ENCODE assay signal across 1 cellular context in genomic region chr12:113965951-113966797, GRCh38.
TF ChIP-seq lines count a peak whose summit lies in the region.

RBM19 (minus strand) TSS chr12:113966325; CDS start chr12:113966227, 98 bp downstream.

TF ChIP-seq in K562, 482 proteins besides CTCF, POLR2A, EP300 and RAD21 (continued from another document and continues in another):
- TF ChIP-seq CUX1 (CRISPR knock-in tag; IDR thresholded peaks at IDR 0.05) (0 out of 2 replicates have a peak, but pooled peaks have one; percentile 48), ZNF436 (CRISPR knock-in tag; IDR thresholded peaks at IDR 0.05) (no peak), CEBPZ (IDR thresholded peaks at IDR 0.05; ENCODE audit: borderline replicate concordance, low read depth, low read length) (no peak), ATF7 (IDR thresholded peaks at IDR 0.05) (peak; percentile 80), PHF20 (IDR thresholded peaks at IDR 0.05; ENCODE audit: partially characterized antibody) (peak; percentile 99), ZBTB2 (IDR thresholded peaks at IDR 0.05) (peak; percentile 92), ZBTB43 (CRISPR knock-in tag; IDR thresholded peaks at IDR 0.05) (0 out of 2 replicates have a peak, but pooled peaks have one; percentile 45), SIN3B (IDR thresholded peaks at IDR 0.05; ENCODE audit: low read depth) (peak; percentile 100), GABPB1 (CRISPR knock-in tag; IDR thresholded peaks at IDR 0.05) (peak; percentile 81), XRCC4 (IDR thresholded peaks at IDR 0.05; ENCODE audit: extremely low read depth, insufficient read depth, insufficient read length) (no peak), CREB1 (IDR thresholded peaks at IDR 0.05) (peak; percentile 64), CREB1 (CRISPR knock-in tag; IDR thresholded peaks at IDR 0.05) (no peak; the same call in 1 of the 2 replicates), ZBTB7A (IDR thresholded peaks at IDR 0.05; ENCODE audit: borderline replicate concordance, control insufficient read depth, low read depth, low read length) (peak; percentile 68; the same call in 1 of the 2 replicates), DIDO1 (tag; IDR thresholded peaks at IDR 0.05; ENCODE audit: low read depth) (peak; percentile 91), BRF1 (IDR thresholded peaks at IDR 0.05; ENCODE audit: borderline replicate concordance, extremely low read depth, insufficient read length) (no peak), ARNT (IDR thresholded peaks at IDR 0.05) (0 out of 4 replicates have a peak, but pooled peaks of 1 of the 2 experiments have one; percentile 46), ZNF274 (IDR thresholded peaks at IDR 0.05; ENCODE audit: borderline replicate concordance, low read depth, low read length) (no peak), RB1 (IDR thresholded peaks at IDR 0.05; ENCODE audit: low read depth) (peak; percentile 63; the same call in 1 of the 2 replicates), PYGO2 (tag; IDR thresholded peaks at IDR 0.05) (no peak), PATZ1 (CRISPR knock-in tag; IDR thresholded peaks at IDR 0.05; ENCODE audit: borderline replicate concordance) (no peak), HDAC2 (IDR thresholded peaks at IDR 0.05) (peak; percentile 100), SNRNP70 (optimal IDR thresholded peaks at IDR 0.05; ENCODE audit: low read depth, low read length) (no peak), ZBTB1 (CRISPR knock-in tag; IDR thresholded peaks at IDR 0.05; ENCODE audit: borderline replicate concordance, low read depth) (no peak), OTX1 (CRISPR knock-in tag; IDR thresholded peaks at IDR 0.05) (no peak)
- TF ChIP-seq, protein P1, sequence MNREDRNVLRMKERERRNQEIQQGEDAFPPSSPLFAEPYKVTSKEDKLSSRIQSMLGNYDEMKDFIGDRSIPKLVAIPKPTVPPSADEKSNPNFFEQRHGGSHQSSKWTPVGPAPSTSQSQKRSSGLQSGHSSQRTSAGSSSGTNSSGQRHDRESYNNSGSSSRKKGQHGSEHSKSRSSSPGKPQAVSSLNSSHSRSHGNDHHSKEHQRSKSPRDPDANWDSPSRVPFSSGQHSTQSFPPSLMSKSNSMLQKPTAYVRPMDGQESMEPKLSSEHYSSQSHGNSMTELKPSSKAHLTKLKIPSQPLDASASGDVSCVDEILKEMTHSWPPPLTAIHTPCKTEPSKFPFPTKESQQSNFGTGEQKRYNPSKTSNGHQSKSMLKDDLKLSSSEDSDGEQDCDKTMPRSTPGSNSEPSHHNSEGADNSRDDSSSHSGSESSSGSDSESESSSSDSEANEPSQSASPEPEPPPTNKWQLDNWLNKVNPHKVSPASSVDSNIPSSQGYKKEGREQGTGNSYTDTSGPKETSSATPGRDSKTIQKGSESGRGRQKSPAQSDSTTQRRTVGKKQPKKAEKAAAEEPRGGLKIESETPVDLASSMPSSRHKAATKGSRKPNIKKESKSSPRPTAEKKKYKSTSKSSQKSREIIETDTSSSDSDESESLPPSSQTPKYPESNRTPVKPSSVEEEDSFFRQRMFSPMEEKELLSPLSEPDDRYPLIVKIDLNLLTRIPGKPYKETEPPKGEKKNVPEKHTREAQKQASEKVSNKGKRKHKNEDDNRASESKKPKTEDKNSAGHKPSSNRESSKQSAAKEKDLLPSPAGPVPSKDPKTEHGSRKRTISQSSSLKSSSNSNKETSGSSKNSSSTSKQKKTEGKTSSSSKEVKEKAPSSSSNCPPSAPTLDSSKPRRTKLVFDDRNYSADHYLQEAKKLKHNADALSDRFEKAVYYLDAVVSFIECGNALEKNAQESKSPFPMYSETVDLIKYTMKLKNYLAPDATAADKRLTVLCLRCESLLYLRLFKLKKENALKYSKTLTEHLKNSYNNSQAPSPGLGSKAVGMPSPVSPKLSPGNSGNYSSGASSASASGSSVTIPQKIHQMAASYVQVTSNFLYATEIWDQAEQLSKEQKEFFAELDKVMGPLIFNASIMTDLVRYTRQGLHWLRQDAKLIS (CRISPR knock-in tag; IDR thresholded peaks at IDR 0.05), result no peak
- TF ChIP-seq, protein P2, sequence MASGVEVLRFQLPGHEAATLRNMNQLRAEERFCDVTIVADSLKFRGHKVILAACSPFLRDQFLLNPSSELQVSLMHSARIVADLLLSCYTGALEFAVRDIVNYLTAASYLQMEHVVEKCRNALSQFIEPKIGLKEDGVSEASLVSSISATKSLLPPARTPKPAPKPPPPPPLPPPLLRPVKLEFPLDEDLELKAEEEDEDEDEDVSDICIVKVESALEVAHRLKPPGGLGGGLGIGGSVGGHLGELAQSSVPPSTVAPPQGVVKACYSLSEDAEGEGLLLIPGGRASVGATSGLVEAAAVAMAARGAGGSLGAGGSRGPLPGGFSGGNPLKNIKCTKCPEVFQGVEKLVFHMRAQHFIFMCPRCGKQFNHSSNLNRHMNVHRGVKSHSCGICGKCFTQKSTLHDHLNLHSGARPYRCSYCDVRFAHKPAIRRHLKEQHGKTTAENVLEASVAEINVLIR (CRISPR knock-in tag; IDR thresholded peaks at IDR 0.05), result no peak
- TF ChIP-seq, protein P3, sequence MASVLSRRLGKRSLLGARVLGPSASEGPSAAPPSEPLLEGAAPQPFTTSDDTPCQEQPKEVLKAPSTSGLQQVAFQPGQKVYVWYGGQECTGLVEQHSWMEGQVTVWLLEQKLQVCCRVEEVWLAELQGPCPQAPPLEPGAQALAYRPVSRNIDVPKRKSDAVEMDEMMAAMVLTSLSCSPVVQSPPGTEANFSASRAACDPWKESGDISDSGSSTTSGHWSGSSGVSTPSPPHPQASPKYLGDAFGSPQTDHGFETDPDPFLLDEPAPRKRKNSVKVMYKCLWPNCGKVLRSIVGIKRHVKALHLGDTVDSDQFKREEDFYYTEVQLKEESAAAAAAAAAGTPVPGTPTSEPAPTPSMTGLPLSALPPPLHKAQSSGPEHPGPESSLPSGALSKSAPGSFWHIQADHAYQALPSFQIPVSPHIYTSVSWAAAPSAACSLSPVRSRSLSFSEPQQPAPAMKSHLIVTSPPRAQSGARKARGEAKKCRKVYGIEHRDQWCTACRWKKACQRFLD (CRISPR knock-in tag; IDR thresholded peaks at IDR 0.05), result peak; percentile 71; the same call in 1 of the 2 replicates
- TF ChIP-seq, protein P4, sequence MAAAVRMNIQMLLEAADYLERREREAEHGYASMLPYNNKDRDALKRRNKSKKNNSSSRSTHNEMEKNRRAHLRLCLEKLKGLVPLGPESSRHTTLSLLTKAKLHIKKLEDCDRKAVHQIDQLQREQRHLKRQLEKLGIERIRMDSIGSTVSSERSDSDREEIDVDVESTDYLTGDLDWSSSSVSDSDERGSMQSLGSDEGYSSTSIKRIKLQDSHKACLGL (CRISPR knock-in tag; IDR thresholded peaks at IDR 0.05; ENCODE audit: borderline replicate concordance, poor library complexity, severe bottlenecking), result peak; percentile 100
- TF ChIP-seq, protein P5, sequence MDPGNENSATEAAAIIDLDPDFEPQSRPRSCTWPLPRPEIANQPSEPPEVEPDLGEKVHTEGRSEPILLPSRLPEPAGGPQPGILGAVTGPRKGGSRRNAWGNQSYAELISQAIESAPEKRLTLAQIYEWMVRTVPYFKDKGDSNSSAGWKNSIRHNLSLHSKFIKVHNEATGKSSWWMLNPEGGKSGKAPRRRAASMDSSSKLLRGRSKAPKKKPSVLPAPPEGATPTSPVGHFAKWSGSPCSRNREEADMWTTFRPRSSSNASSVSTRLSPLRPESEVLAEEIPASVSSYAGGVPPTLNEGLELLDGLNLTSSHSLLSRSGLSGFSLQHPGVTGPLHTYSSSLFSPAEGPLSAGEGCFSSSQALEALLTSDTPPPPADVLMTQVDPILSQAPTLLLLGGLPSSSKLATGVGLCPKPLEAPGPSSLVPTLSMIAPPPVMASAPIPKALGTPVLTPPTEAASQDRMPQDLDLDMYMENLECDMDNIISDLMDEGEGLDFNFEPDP (CRISPR knock-in tag; IDR thresholded peaks at IDR 0.05), result no peak
- TF ChIP-seq, protein P6, sequence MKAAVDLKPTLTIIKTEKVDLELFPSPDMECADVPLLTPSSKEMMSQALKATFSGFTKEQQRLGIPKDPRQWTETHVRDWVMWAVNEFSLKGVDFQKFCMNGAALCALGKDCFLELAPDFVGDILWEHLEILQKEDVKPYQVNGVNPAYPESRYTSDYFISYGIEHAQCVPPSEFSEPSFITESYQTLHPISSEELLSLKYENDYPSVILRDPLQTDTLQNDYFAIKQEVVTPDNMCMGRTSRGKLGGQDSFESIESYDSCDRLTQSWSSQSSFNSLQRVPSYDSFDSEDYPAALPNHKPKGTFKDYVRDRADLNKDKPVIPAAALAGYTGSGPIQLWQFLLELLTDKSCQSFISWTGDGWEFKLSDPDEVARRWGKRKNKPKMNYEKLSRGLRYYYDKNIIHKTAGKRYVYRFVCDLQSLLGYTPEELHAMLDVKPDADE (conservative IDR thresholded peaks at IDR 0.05; ENCODE audit: control insufficient read depth, low read depth, low read length), result peak; percentile 98
